Comparison of ENCODE assay signal across 12 cellular contexts in genomic region chr22:32135958-32136357, GRCh38. TPM values are rescaled to one million over a fixed set of nuclear protein-coding genes. Genes with fewer than 3 reads are reported as not detected.
DNase-seq lines count a peak whose midpoint lies in the region; ATAC-seq, FAIRE-seq and TF ChIP-seq lines count a peak whose summit lies in the region.
"Not testable (repeated sequence)": the region's sequence is repeated elsewhere in the genome, so short reads cannot be mapped to it uniquely, and the experiment has no call there.
"Had no signal": no experiment of that assay in that cellular context is flagged by ENCODE, and none has a peak within 500 bp of the region (broad histone marks: within the 10 kb centered on the region; RNA-seq: fewer than 3 reads in every experiment).

No MANE protein-coding gene starts in this region.

- not testable (repeated sequence) for H3K9me3 Mint-ChIP-seq in CD8-positive, alpha-beta T cell; activated CD4-positive, alpha-beta memory T cell treated with anti-CD3 and anti-CD28 coated beads, Interleukin-2, amount 10 ng/mL, durations not matched to agents 7 days and 5 days

- FAIRE-seq in RCC 7860 (lab: Jason Lieb, UNC) = peak; percentile 87

- H3K4me3 ChIP-seq in CD8-positive, alpha-beta T cell (ENCODE audit: low read depth, low read length); colonic mucosa; mucosa of descending colon; stomach: not testable (repeated sequence)

- peak overlapping the region; percentile 20 for H3K27ac Mint-ChIP-seq in CD8-positive, alpha-beta T cell
- peak overlapping the region; percentile 19 for H3K27ac Mint-ChIP-seq in activated CD4-positive, alpha-beta memory T cell treated with anti-CD3 and anti-CD28 coated beads, Interleukin-2, amount 10 ng/mL, durations not matched to agents 7 days and 5 days

- ATAC-seq in CD8-positive, alpha-beta T cell = not testable (repeated sequence)
- ATAC-seq in foreskin keratinocyte (peak; percentile 87), mucosa of descending colon (peak; percentile 91)

- not testable (repeated sequence) for TF ChIP-seq POLR2A in stomach (IDR thresholded peaks at IDR 0.05)

- peaks cover 14% of the 10 kb centered on the region for H3K4me1 ChIP-seq in CD8-positive, alpha-beta T cell (ENCODE audit: insufficient read depth, low read length)
- H3K4me1 ChIP-seq in colonic mucosa; foreskin keratinocyte; mucosa of descending colon (ENCODE audit: low read depth); stomach: not testable (repeated sequence)

- not testable (repeated sequence) for H3K36me3 Mint-ChIP-seq in CD8-positive, alpha-beta T cell; activated CD4-positive, alpha-beta memory T cell treated with anti-CD3 and anti-CD28 coated beads, Interleukin-2, amount 10 ng/mL, durations not matched to agents 7 days and 5 days (ENCODE audit: low read depth)

- not testable (repeated sequence) for H3K27ac ChIP-seq in CD8-positive, alpha-beta T cell (ENCODE audit: low read depth, low read length); colonic mucosa; foreskin keratinocyte; stomach

- not testable (repeated sequence) for H3K27me3 ChIP-seq in CD8-positive, alpha-beta T cell (ENCODE audit: insufficient read depth, low read length); colonic mucosa; foreskin keratinocyte
- H3K27me3 ChIP-seq in stomach = peaks cover 0 to 44% (median 0%) of the 10 kb centered on the region in 3 donors

- POLR2A ChIA-PET in CD8-positive, alpha-beta T cell (lab: Charles Lee); activated CD4-positive, alpha-beta memory T cell treated with anti-CD3 and anti-CD28 coated beads, Interleukin-2, amount 10 ng/mL, durations not matched to agents 7 days and 5 days (lab: Charles Lee): not testable (repeated sequence)

- not testable (repeated sequence) for DNase-seq in CD8-positive, alpha-beta T cell; activated CD4-positive, alpha-beta memory T cell treated with anti-CD3 and anti-CD28 coated beads, Interleukin-2, amount 10 ng/mL, durations not matched to agents 7 days and 5 days
- DNase-seq in HK-2 (ENCODE audit: unreplicated experiment) = peak; percentile 45
- peak; percentile 82 for DNase-seq in RCC 7860 (ENCODE audit: low spot score)
- DNase-seq in colonic mucosa = peak; percentile 60
- DNase-seq in foreskin keratinocyte = peak; percentile 43 to 72
- peak in 1 of 3 donors; percentile 48 for DNase-seq in mucosa of descending colon
- DNase-seq in stomach = peak; percentile 36

- 60 to 81% (median 71%) methylated on average over 3 of the region's 3 CpGs for WGBS in stomach, 5 donors

- H3K36me3 ChIP-seq in CD8-positive, alpha-beta T cell (ENCODE audit: insufficient read depth, low read length); colonic mucosa; mucosa of descending colon (ENCODE audit: low read depth); stomach: not testable (repeated sequence)

- CTCF ChIA-PET in CD8-positive, alpha-beta T cell (lab: Charles Lee); activated CD4-positive, alpha-beta memory T cell treated with anti-CD3 and anti-CD28 coated beads, Interleukin-2, amount 10 ng/mL, durations not matched to agents 7 days and 5 days (lab: Charles Lee): not testable (repeated sequence)

- H3K9me3 ChIP-seq in CD8-positive, alpha-beta T cell (ENCODE audit: low read length); colonic mucosa; mucosa of descending colon; stomach: not testable (repeated sequence)

- intact Hi-C loops in CD8-positive, alpha-beta T cell (cut with DNase I, micrococcal nuclease) = loop anchor here in 1 of 2 experiments (10.0 kb wide), 1 partner anchor 339 kb away; the partner anchor contains the start of gene FBXO7
- intact Hi-C loops in colonic mucosa (cut with DNase I); mucosa of descending colon (cut with DNase I, micrococcal nuclease); stomach (cut with DNase I; ENCODE audit: low total_unique reads): not testable (repeated sequence)

- TF ChIP-seq CTCF in CD8-positive, alpha-beta T cell (IDR thresholded peaks at IDR 0.05); colonic mucosa (IDR thresholded peaks at IDR 0.05); foreskin keratinocyte (conservative IDR thresholded peaks at IDR 0.05); mucosa of descending colon (IDR thresholded peaks at IDR 0.05); stomach (IDR thresholded peaks at IDR 0.05): not testable (repeated sequence)

- H3K27me3 Mint-ChIP-seq in CD8-positive, alpha-beta T cell (ENCODE audit: low read depth); activated CD4-positive, alpha-beta memory T cell treated with anti-CD3 and anti-CD28 coated beads, Interleukin-2, amount 10 ng/mL, durations not matched to agents 7 days and 5 days: not testable (repeated sequence)

- peaks cover 16% of the 10 kb centered on the region for H3K4me1 Mint-ChIP-seq in CD8-positive, alpha-beta T cell (ENCODE audit: low read depth)
- peaks cover 39% of the 10 kb centered on the region for H3K4me1 Mint-ChIP-seq in activated CD4-positive, alpha-beta memory T cell treated with anti-CD3 and anti-CD28 coated beads, Interleukin-2, amount 10 ng/mL, durations not matched to agents 7 days and 5 days

- H3K9ac ChIP-seq in colonic mucosa (ENCODE audit: low read depth in 2 of 2, low read length in 2 of 2) = not testable (repeated sequence)

- not testable (repeated sequence) for H3K4me3 Mint-ChIP-seq in CD8-positive, alpha-beta T cell
- peak overlapping the region; percentile 35 for H3K4me3 Mint-ChIP-seq in activated CD4-positive, alpha-beta memory T cell treated with anti-CD3 and anti-CD28 coated beads, Interleukin-2, amount 10 ng/mL, durations not matched to agents 7 days and 5 days

- not testable (repeated sequence) for TF ChIP-seq EP300 in stomach (IDR thresholded peaks at IDR 0.05)

RNA-seq across cellular contexts. Expression of gene C22orf42, which starts 23.1 kb away (rescaled TPM):
- total RNA-seq in CD8-positive, alpha-beta T cell = not detected
- total RNA-seq in activated CD4-positive, alpha-beta memory T cell treated with anti-CD3 and anti-CD28 coated beads, Interleukin-2, amount 10 ng/mL, durations not matched to agents 7 days and 5 days = not detected
- total RNA-seq in colonic mucosa = not detected
- total RNA-seq in foreskin keratinocyte = not detected in 2 replicates
- not detected in 2 replicates for polyA plus RNA-seq in foreskin keratinocyte
- total RNA-seq in mucosa of descending colon = not detected
- total RNA-seq in stomach = not detected
- polyA plus RNA-seq in stomach = under 1 TPM in 1 of 3 donors, not detected in 2; 0.13 TPM
- total RNA-seq: activated T-helper 2 cell treated with anti-CD3 and anti-CD28 coated beads, Interferon-gamma antibody, Interleukin-2, Interleukin-4, amounts not matched to agents 10 μg/mL and 5 μg/mL and 100 μg/mL, durations not matched to agents 14 hours and 24 hours and 36 hours; gastroesophageal sphincter; lower lobe of right lung; naive thymus-derived CD8-positive, alpha-beta T cell had no signal
- polyA plus RNA-seq: naive thymus-derived CD8-positive, alpha-beta T cell had no signal
